9 cellular contexts compared by ENCODE assay signal in the genomic region with DNA sequence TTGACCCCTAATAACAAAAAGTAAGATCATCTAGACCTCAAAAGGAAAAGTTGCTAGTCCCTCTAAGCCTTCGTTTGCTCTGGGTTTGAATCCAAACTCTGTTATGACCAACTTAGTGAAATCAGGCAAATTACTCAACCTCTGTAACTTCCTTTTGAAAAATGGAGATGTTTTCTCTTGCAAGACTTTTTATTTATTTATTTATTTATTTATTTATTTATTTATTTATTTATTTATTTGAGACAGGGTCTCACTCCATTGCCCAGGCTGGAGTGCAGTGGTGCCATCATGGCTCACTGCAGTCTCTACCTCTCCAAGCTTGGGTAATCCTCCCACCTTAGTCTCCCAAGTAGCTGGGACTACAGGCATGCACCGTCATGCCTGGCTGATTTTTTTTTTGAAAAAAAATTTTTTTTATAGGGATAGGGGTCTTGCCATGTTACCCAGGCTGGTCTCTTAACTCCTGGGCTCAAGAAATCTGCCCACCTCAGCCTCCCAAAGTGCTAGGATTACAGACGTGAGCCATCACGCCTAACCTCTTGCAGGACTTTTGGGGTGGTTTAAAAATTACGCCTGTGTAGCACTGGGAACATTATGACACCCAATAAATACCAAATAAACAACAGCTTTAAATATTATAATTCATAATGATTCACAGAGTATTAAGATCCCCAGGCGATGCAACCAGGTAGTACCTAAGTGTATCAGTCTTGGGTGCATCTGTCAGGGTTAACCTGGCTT.
DNase-seq lines count a peak whose midpoint lies in the region; ATAC-seq and TF ChIP-seq lines count a peak whose summit lies in the region.
"Had no signal": no experiment of that assay in that cellular context is flagged by ENCODE, and none has a peak within 500 bp of the region (broad histone marks: within the 10 kb centered on the region; RNA-seq: fewer than 3 reads in every experiment).

No MANE protein-coding gene starts in this region.

- H3K14ac ChIP-seq in mesenchymal stem cell (ENCODE audit: low read length in 2 of 2): no peak overlapping the region

- no peak overlapping the region for H4K8ac ChIP-seq in mesenchymal stem cell (ENCODE audit: low read length)

- no peak overlapping the region for H4K91ac ChIP-seq in mesenchymal stem cell (ENCODE audit: low read length)

- H3K36me3 ChIP-seq in HEK293 (ENCODE audit: control insufficient read depth in 2 of 2, insufficient read depth in 1 of 2, low read length in 2 of 2) (no peaks in the 10 kb centered on the region), mesenchymal stem cell (ENCODE audit: control insufficient read depth in 1 of 2, insufficient read depth in 2 of 2, low read depth in 1 of 2, low read length in 2 of 2) (no peaks in the 10 kb centered on the region)

- no peak overlapping the region for H2BK15ac ChIP-seq in mesenchymal stem cell (ENCODE audit: low read depth, poor library complexity, severe bottlenecking)

- H3K9me3 ChIP-seq in HEK293 (ENCODE audit: control insufficient read depth, insufficient read depth, low read depth, low read length): no peaks in the 10 kb centered on the region
- H3K9me3 ChIP-seq in mesenchymal stem cell (ENCODE audit: control insufficient read depth, low read length): no peaks in the 10 kb centered on the region

- H3K9me3 Mint-ChIP-seq in activated naive CD4-positive, alpha-beta T cell treated with anti-CD3 and anti-CD28 coated beads, Interleukin-2, amount 50 U/mL, for 72 hours: no peaks in the 10 kb centered on the region

- ATAC-seq in activated naive CD4-positive, alpha-beta T cell treated with anti-CD3 and anti-CD28 coated beads, Interleukin-2, amount 50 U/mL, for 72 hours: peak in 1 of 2 donors; percentile 0

- TF ChIP-seq CTCF in AG10803 (conservative IDR thresholded peaks at IDR 0.05; ENCODE audit: low read length) (no peak), HEK293 (tag by site-specific recombination; IDR thresholded peaks at IDR 0.05) (no peak)

- H3K27ac ChIP-seq in HEK293 (ENCODE audit: extremely low read depth, low read depth, low read length) (no peak overlapping the region), mesenchymal stem cell (ENCODE audit: low read length, poor library complexity, severe bottlenecking) (no peak overlapping the region)

- H3K4ac ChIP-seq in mesenchymal stem cell (ENCODE audit: low read depth in 1 of 2, low read length in 2 of 2): peak overlapping the region in 1 of 2 experiments; percentile 69

- H2AFZ ChIP-seq in mesenchymal stem cell (ENCODE audit: low read depth, low read length): no peak overlapping the region

- peaks cover 23% of the 10 kb centered on the region for H3K79me1 ChIP-seq in mesenchymal stem cell (replicated peaks; ENCODE audit: low read length, poor library complexity, severe bottlenecking)

- no peaks in the 10 kb centered on the region for H3K36me3 Mint-ChIP-seq in activated naive CD4-positive, alpha-beta T cell treated with anti-CD3 and anti-CD28 coated beads, Interleukin-2, amount 50 U/mL, for 72 hours

- H3K4me1 ChIP-seq in HEK293 (ENCODE audit: control insufficient read depth, insufficient read depth, low read length): 0 out of 2 replicates have a peak, but pooled peaks cover 2% of the 10 kb centered on the region
- peaks cover 6% of the 10 kb centered on the region for H3K4me1 ChIP-seq in mesenchymal stem cell (ENCODE audit: control insufficient read depth, insufficient read depth, low read depth, low read length)

- peak overlapping the region; percentile 97 to 98 for H3K27ac Mint-ChIP-seq in activated naive CD4-positive, alpha-beta T cell treated with anti-CD3 and anti-CD28 coated beads, Interleukin-2, amount 50 U/mL, for 72 hours

- no peak overlapping the region for H3K9ac ChIP-seq in mesenchymal stem cell (ENCODE audit: low read length)

- POLR2A ChIA-PET in HEK293 (lab: Yijun Ruan, JAX): no interaction called here

- CTCF ChIA-PET in HEK293 (lab: Yijun Ruan, JAX): interaction anchor here (0.8 to 1.4 kb wide), 5 partner anchors 9 to 162 kb away, joined by 3 to 7 read pairs (median 3); no protein-coding TSS in a partner anchor

- H2BK5ac ChIP-seq in mesenchymal stem cell (ENCODE audit: low read depth, low read length, poor library complexity, severe bottlenecking): no peak overlapping the region

- H3K4me3 ChIP-seq in AG10803 (ENCODE audit: low read length): peak overlapping the region; percentile 39
- H3K4me3 ChIP-seq in HEK293 (ENCODE audit: low read depth, low read length): no peak overlapping the region
- H3K4me3 ChIP-seq in mesenchymal stem cell (ENCODE audit: insufficient read depth in 1 of 2, low read depth in 1 of 2, low read length in 2 of 2): peak overlapping the region in 1 of 2 experiments; percentile 36

- no peaks in the 10 kb centered on the region for H3K27me3 ChIP-seq in mesenchymal stem cell (ENCODE audit: control insufficient read depth in 1 of 2, insufficient read depth in 1 of 2, low read length in 2 of 2)

- peak; percentile 27 for DNase-seq in AG10803 (ENCODE audit: low read depth)
- no peak for DNase-seq in activated naive CD4-positive, alpha-beta T cell treated with anti-CD3 and anti-CD28 coated beads, Interleukin-2, amount 50 U/mL, for 72 hours (ENCODE audit: low spot score in 2 of 2)
- peak; percentile 18 for DNase-seq in mesenchymal stem cell
- no peak for DNase-seq in NCI-H446 treated with DMSO at 0.1 percent for 48 hours (lab: John Stamatoyannopoulos, UW)
- DNase-seq in kidney glomerular epithelial cell (lab: John Stamatoyannopoulos, UW): no peak
- DNase-seq in mucosa of gallbladder (ENCODE audit: low spot score): no peak
- no peak for DNase-seq in activated CD8-positive, alpha-beta memory T cell treated with anti-CD3 and anti-CD28 coated beads, Interleukin-2, amount 50 U/mL, for 4 hours
- DNase-seq: NCI-H1694 treated with DMSO at 0.1 percent for 48 hours had no signal

- H3K4me2 ChIP-seq in mesenchymal stem cell (ENCODE audit: low read length, poor library complexity, severe bottlenecking): no peak overlapping the region

- H3K18ac ChIP-seq in mesenchymal stem cell (ENCODE audit: low read depth in 1 of 2, low read length in 2 of 2): peak overlapping the region in 1 of 2 experiments; percentile 52

- no peak overlapping the region for H2AK5ac ChIP-seq in mesenchymal stem cell (ENCODE audit: low read length, severe bottlenecking)

- 67% methylated on average over 3 of the region's 6 CpGs for WGBS in mesenchymal stem cell

- no peak overlapping the region for H2BK120ac ChIP-seq in mesenchymal stem cell (ENCODE audit: low read depth, low read length)

- peak overlapping the region in 1 of 2 experiments; percentile 72 for H2BK12ac ChIP-seq in mesenchymal stem cell (ENCODE audit: low read length in 2 of 2)

- no peak overlapping the region for H3K23ac ChIP-seq in mesenchymal stem cell (ENCODE audit: low read length in 2 of 2)

TF ChIP-seq in HEK293, 187 proteins besides CTCF, POLR2A, EP300 and RAD21 (continues in another document):
- TF ChIP-seq YY1 (tag by site-specific recombination; IDR thresholded peaks at IDR 0.05): no peak
- TF ChIP-seq, protein P1, sequence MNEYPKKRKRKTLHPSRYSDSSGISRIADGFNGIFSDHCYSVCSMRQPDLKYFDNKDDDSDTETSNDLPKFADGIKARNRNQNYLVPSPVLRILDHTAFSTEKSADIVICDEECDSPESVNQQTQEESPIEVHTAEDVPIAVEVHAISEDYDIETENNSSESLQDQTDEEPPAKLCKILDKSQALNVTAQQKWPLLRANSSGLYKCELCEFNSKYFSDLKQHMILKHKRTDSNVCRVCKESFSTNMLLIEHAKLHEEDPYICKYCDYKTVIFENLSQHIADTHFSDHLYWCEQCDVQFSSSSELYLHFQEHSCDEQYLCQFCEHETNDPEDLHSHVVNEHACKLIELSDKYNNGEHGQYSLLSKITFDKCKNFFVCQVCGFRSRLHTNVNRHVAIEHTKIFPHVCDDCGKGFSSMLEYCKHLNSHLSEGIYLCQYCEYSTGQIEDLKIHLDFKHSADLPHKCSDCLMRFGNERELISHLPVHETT (tag by site-specific recombination; IDR thresholded peaks at IDR 0.05): no peak
- no peak for TF ChIP-seq ZBTB17 (tag by site-specific recombination; IDR thresholded peaks at IDR 0.05)
- TF ChIP-seq ZFP37 (tag by site-specific recombination; IDR thresholded peaks at IDR 0.05): no peak
- no peak for TF ChIP-seq GLIS1 (tag by site-specific recombination; IDR thresholded peaks at IDR 0.05)
- no peak for TF ChIP-seq ZNF530 (tag by site-specific recombination; IDR thresholded peaks at IDR 0.05; ENCODE audit: low read depth)
- TF ChIP-seq KLF9 (tag by site-specific recombination; IDR thresholded peaks at IDR 0.05; ENCODE audit: low read depth): no peak
- TF ChIP-seq ZXDB (tag by site-specific recombination; IDR thresholded peaks at IDR 0.05): peak; percentile 64
- no peak for TF ChIP-seq ZIC2 (tag by site-specific recombination; IDR thresholded peaks at IDR 0.05)
- no peak for TF ChIP-seq SP3 (tag by site-specific recombination; IDR thresholded peaks at IDR 0.05)
- TF ChIP-seq, protein P2, sequence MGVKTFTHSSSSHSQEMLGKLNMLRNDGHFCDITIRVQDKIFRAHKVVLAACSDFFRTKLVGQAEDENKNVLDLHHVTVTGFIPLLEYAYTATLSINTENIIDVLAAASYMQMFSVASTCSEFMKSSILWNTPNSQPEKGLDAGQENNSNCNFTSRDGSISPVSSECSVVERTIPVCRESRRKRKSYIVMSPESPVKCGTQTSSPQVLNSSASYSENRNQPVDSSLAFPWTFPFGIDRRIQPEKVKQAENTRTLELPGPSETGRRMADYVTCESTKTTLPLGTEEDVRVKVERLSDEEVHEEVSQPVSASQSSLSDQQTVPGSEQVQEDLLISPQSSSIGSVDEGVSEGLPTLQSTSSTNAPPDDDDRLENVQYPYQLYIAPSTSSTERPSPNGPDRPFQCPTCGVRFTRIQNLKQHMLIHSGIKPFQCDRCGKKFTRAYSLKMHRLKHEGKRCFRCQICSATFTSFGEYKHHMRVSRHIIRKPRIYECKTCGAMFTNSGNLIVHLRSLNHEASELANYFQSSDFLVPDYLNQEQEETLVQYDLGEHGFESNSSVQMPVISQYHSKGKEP (tag by site-specific recombination; IDR thresholded peaks at IDR 0.05): no peak
- no peak for TF ChIP-seq ZNF624 (tag by site-specific recombination; IDR thresholded peaks at IDR 0.05)
- TF ChIP-seq ZNF544 (tag by site-specific recombination; IDR thresholded peaks at IDR 0.05): no peak
- TF ChIP-seq ZNF324 (tag by site-specific recombination; IDR thresholded peaks at IDR 0.05): no peak
- TF ChIP-seq ZNF391 (tag by site-specific recombination; IDR thresholded peaks at IDR 0.05; ENCODE audit: borderline replicate concordance, low read depth): no peak
- no peak for TF ChIP-seq TRIM28 (IDR thresholded peaks at IDR 0.05; ENCODE audit: borderline replicate concordance, low read length)

Comparison
In these comparisons a context has a peak if more than half of its experiments do, and no peak if none do; other contexts are left out.
1. DNase-seq: peak in AG10803 (single experiment) and mesenchymal stem cell (single experiment); none in activated naive CD4-positive, alpha-beta T cell treated with anti-CD3 and anti-CD28 coated beads, Interleukin-2, amount 50 U/mL, for 72 hours (0 of 2), NCI-H446 treated with DMSO at 0.1 percent for 48 hours (single experiment), kidney glomerular epithelial cell (single experiment), mucosa of gallbladder (single experiment) and activated CD8-positive, alpha-beta memory T cell treated with anti-CD3 and anti-CD28 coated beads, Interleukin-2, amount 50 U/mL, for 4 hours (single experiment).